9 cellular contexts compared by ENCODE assay signal in the genomic region with DNA sequence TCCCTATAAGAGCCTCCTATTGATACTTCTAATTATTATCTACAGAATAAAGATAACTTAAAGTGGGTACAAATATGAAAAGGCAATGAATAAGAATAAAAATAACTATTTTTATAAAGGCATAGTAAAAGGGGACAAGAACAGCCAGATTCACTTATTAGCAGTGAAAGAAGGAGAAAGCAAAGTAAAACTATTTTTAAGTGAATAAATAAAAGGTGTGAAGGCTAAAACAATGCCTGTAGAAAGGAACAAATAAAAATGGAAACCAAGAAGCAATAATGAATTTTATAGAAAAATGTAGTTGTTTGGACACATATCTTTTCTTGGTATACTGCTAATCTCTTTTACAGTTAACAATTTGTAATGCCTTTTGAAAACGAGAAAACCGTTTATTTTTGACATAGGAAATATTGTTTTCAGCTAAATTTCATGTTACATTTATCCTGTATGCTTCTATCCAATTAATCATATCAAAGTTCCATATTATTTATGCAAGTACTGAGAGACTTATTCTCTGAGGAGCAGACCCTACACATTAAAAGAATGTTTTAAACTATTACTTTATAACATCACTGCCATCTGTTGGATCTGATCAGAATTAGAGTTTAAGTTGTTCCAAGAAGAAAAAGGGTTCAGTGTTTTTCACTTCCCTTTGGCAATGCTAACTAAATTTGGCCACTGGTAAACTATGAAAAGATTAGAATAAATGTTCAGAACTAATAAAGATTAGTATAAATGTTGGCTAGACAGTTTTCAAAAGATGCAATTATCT. TPM values are rescaled to one million over a fixed set of nuclear protein-coding genes. Genes with fewer than 3 reads are reported as not detected.
A peak's percentile ranks its signal among the peaks of the same experiment; 100 is the strongest.
DNase-seq lines count a peak whose midpoint lies in the region; ATAC-seq and TF ChIP-seq lines count a peak whose summit lies in the region.
"Had no signal": no experiment of that assay in that cellular context is flagged by ENCODE, and none has a peak within 500 bp of the region (broad histone marks: within the 10 kb centered on the region; RNA-seq: fewer than 3 reads in every experiment).

No MANE protein-coding gene starts in this region.

- DNase-seq in BE2C (no peak), NCI-H1105 (lab: John Stamatoyannopoulos, UW) (peak; percentile 43), astrocyte of the spinal cord (ENCODE audit: low read depth, low spot score) (peak; percentile 66), lung microvascular endothelial cell (ENCODE audit: low read depth in 2 of 2) (peak; percentile 50 to 53), GM19240 (ENCODE audit: insufficient read length, low spot score) (no peak)
- no peak for DNase-seq in stimulated activated CD4-positive, alpha-beta T cell treated with anti-CD3 and anti-CD28 coated beads, Interleukin-15, amount 100 ng/mL, for 24 hours

- no peak overlapping the region for H3K4me3 ChIP-seq in BE2C (ENCODE audit: low read depth, low read length)
- no peak overlapping the region for H3K4me3 ChIP-seq in astrocyte of the spinal cord (ENCODE audit: low read depth, low read length)

- TF ChIP-seq CTCF in BE2C (IDR thresholded peaks at IDR 0.05; ENCODE audit: low read depth, low read length) (peak; percentile 39), astrocyte of the spinal cord (IDR thresholded peaks at IDR 0.05; ENCODE audit: low read depth, low read length) (peak; percentile 27)

- peaks cover 16% of the 10 kb centered on the region for H3K4me1 ChIP-seq in BE2C

- in situ Hi-C loops in astrocyte of the spinal cord (cut with HindIII; ENCODE audit: low sequenced_read_pairs): no loop called here

- no peaks in the 10 kb centered on the region for H3K36me3 ChIP-seq in BE2C

- no peaks in the 10 kb centered on the region for H3K9me3 ChIP-seq in BE2C

- H3K27me3 ChIP-seq in BE2C: no peaks in the 10 kb centered on the region

- ATAC-seq in GM19351 (IDR thresholded peaks at IDR 0.05; ENCODE audit: unreplicated experiment): peak; percentile 52
- no peak for ATAC-seq in GM21717 (IDR thresholded peaks at IDR 0.05; ENCODE audit: unreplicated experiment)

RNA-seq across cellular contexts. Expression of a gene that starts 59.1 kb away (rescaled TPM):
- polyA plus RNA-seq in BE2C (2012; ENCODE audit: insufficient read depth, insufficient read length, low read depth): not detected
- total RNA-seq in lung microvascular endothelial cell: not detected in 2 replicates
- polyA plus RNA-seq: urinary bladder had no signal

Comparison
In these comparisons a context has a peak if more than half of its experiments do, and no peak if none do; other contexts are left out.
1. DNase-seq: peak in NCI-H1105 (single experiment), astrocyte of the spinal cord (single experiment) and lung microvascular endothelial cell (2 of 2); none in BE2C (single experiment), GM19240 (single experiment) and stimulated activated CD4-positive, alpha-beta T cell treated with anti-CD3 and anti-CD28 coated beads, Interleukin-15, amount 100 ng/mL, for 24 hours (single experiment).